Comparison of ENCODE assay signal across 22 cellular contexts in genomic region chr3:127411083-127411727, GRCh38.
DNase-seq lines count a peak whose midpoint lies in the region; ATAC-seq and TF ChIP-seq lines count a peak whose summit lies in the region.
"Had no signal": no experiment of that assay in that cellular context is flagged by ENCODE, and none has a peak within 500 bp of the region (broad histone marks: within the 10 kb centered on the region; RNA-seq: fewer than 3 reads in every experiment).

No MANE protein-coding gene starts in this region.

- CTCF ChIA-PET in activated CD4-positive, alpha-beta memory T cell treated with anti-CD3 and anti-CD28 coated beads for 36 hours (lab: Charles Lee) = no interaction called here
- CTCF ChIA-PET in activated CD4-positive, alpha-beta memory T cell treated with anti-CD3 and anti-CD28 coated beads, Interleukin-2, amount 10 ng/mL, durations not matched to agents 7 days and 5 days (lab: Charles Lee) = no interaction called here

- H3K4me3 ChIP-seq in endodermal cell (ENCODE audit: low read length) = no peak overlapping the region
- H3K4me3 ChIP-seq: gastroesophageal sphincter, ovary had no signal

- no peak for TF ChIP-seq CTCF in endodermal cell (conservative IDR thresholded peaks at IDR 0.05)

- peaks cover 45% of the 10 kb centered on the region for H3K27me3 Mint-ChIP-seq in activated CD4-positive, alpha-beta memory T cell treated with anti-CD3 and anti-CD28 coated beads for 36 hours
- peaks cover 12% of the 10 kb centered on the region for H3K27me3 Mint-ChIP-seq in activated CD4-positive, alpha-beta memory T cell treated with anti-CD3 and anti-CD28 coated beads, Interleukin-2, amount 10 ng/mL, durations not matched to agents 7 days and 5 days
- peaks cover 5% of the 10 kb centered on the region for H3K27me3 Mint-ChIP-seq in endodermal cell (ENCODE audit: insufficient read depth)

- H3K4me1 ChIP-seq in endodermal cell (ENCODE audit: control insufficient read depth, insufficient read depth, low read length) = peaks cover 6% of the 10 kb centered on the region
- H3K4me1 ChIP-seq: gastroesophageal sphincter had no signal

- no peaks in the 10 kb centered on the region for H3K4me1 Mint-ChIP-seq in activated CD4-positive, alpha-beta memory T cell treated with anti-CD3 and anti-CD28 coated beads for 36 hours (ENCODE audit: low read depth)
- H3K4me1 Mint-ChIP-seq in activated CD4-positive, alpha-beta memory T cell treated with anti-CD3 and anti-CD28 coated beads, Interleukin-2, amount 10 ng/mL, durations not matched to agents 7 days and 5 days = no peaks in the 10 kb centered on the region
- peaks cover 27% of the 10 kb centered on the region for H3K4me1 Mint-ChIP-seq in endodermal cell
- H3K4me1 Mint-ChIP-seq: activated naive CD4-positive, alpha-beta T cell treated with anti-CD3 and anti-CD28 coated beads, Interleukin-2, amount 10 ng/mL, durations not matched to agents 7 days and 5 days; T-cell had no signal

- H3K4me3 Mint-ChIP-seq in activated CD4-positive, alpha-beta memory T cell treated with anti-CD3 and anti-CD28 coated beads for 36 hours = no peak overlapping the region
- no peak overlapping the region for H3K4me3 Mint-ChIP-seq in activated CD4-positive, alpha-beta memory T cell treated with anti-CD3 and anti-CD28 coated beads, Interleukin-2, amount 10 ng/mL, durations not matched to agents 7 days and 5 days
- no peak overlapping the region for H3K4me3 Mint-ChIP-seq in endodermal cell
- H3K4me3 Mint-ChIP-seq: activated naive CD4-positive, alpha-beta T cell treated with anti-CD3 and anti-CD28 coated beads, Interleukin-2, amount 10 ng/mL, durations not matched to agents 7 days and 5 days; CD8-positive, alpha-beta T cell; T-cell had no signal

- H3K9me3 ChIP-seq in endodermal cell (ENCODE audit: control insufficient read depth, low read length) = no peaks in the 10 kb centered on the region
- H3K9me3 ChIP-seq: gastroesophageal sphincter, ovary had no signal

- H3K27ac ChIP-seq in endodermal cell (ENCODE audit: low read depth, low read length) = no peak overlapping the region
- H3K27ac ChIP-seq: gastroesophageal sphincter, ovary had no signal

- 69 to 93% methylated on average over 3 to 4 of the region's 4 CpGs for WGBS in endodermal cell (ENCODE audit: insufficient coverage in 1 of 2, insufficient read length in 1 of 2), 2 experiments

- DNase-seq in activated CD4-positive, alpha-beta memory T cell treated with anti-CD3 and anti-CD28 coated beads for 36 hours = peak; percentile 6
- DNase-seq in activated CD4-positive, alpha-beta memory T cell treated with anti-CD3 and anti-CD28 coated beads, Interleukin-2, amount 10 ng/mL, durations not matched to agents 7 days and 5 days = no peak
- DNase-seq in NCI-H524 (lab: John Stamatoyannopoulos, UW) = peak; percentile 49 to 68
- peak; percentile 85 for DNase-seq in endodermal cell
- peak; percentile 19 for DNase-seq in sciatic nerve (ENCODE audit: low spot score)
- DNase-seq in SIG-M5 treated with dmso at 0.1 percent for 504 hours (lab: John Stamatoyannopoulos, UW; ENCODE audit: unreplicated experiment) = no peak
- DNase-seq in activated CD4-positive, alpha-beta T cell treated with anti-CD3 and anti-CD28 coated beads, Interleukin-2, amount 50 U/mL, for 48 hours = no peak
- DNase-seq: activated naive CD4-positive, alpha-beta T cell treated with anti-CD3 and anti-CD28 coated beads, Interleukin-2, amount 10 ng/mL, durations not matched to agents 7 days and 5 days; cortex of kidney; DND-41; NCI-H1930; RPMI8226; stimulated activated CD4-positive, alpha-beta T cell treated with anti-CD3 and anti-CD28 coated beads, Interleukin-4, amount 100 ng/mL, for 4 hours; stimulated activated CD8-positive, alpha-beta memory T cell treated with anti-CD3 and anti-CD28 coated beads, Interleukin-4, amount 100 ng/mL, for 48 hours; substantia nigra; T-cell had no signal

- no peaks in the 10 kb centered on the region for H3K36me3 ChIP-seq in endodermal cell (ENCODE audit: control insufficient read depth, insufficient read depth, low read length)
- H3K36me3 ChIP-seq: gastroesophageal sphincter, ovary had no signal

- H3K27me3 ChIP-seq in endodermal cell (ENCODE audit: control insufficient read depth, insufficient read depth, low read length, poor library complexity, severe bottlenecking) = no peaks in the 10 kb centered on the region
- H3K27me3 ChIP-seq: ovary had no signal

- POLR2A ChIA-PET in activated CD4-positive, alpha-beta memory T cell treated with anti-CD3 and anti-CD28 coated beads for 36 hours (lab: Charles Lee) = no interaction called here
- POLR2A ChIA-PET in activated CD4-positive, alpha-beta memory T cell treated with anti-CD3 and anti-CD28 coated beads, Interleukin-2, amount 10 ng/mL, durations not matched to agents 7 days and 5 days (lab: Charles Lee) = no interaction called here

- H3K9me3 Mint-ChIP-seq in activated CD4-positive, alpha-beta memory T cell treated with anti-CD3 and anti-CD28 coated beads for 36 hours = no peaks in the 10 kb centered on the region
- no peaks in the 10 kb centered on the region for H3K9me3 Mint-ChIP-seq in activated CD4-positive, alpha-beta memory T cell treated with anti-CD3 and anti-CD28 coated beads, Interleukin-2, amount 10 ng/mL, durations not matched to agents 7 days and 5 days
- H3K9me3 Mint-ChIP-seq in endodermal cell = no peaks in the 10 kb centered on the region
- H3K9me3 Mint-ChIP-seq: activated naive CD4-positive, alpha-beta T cell treated with anti-CD3 and anti-CD28 coated beads, Interleukin-2, amount 10 ng/mL, durations not matched to agents 7 days and 5 days; CD8-positive, alpha-beta T cell; T-cell had no signal

- H3K9ac ChIP-seq in endodermal cell (ENCODE audit: extremely low read depth, low read length, poor library complexity, severe bottlenecking) = no peak overlapping the region

- H3K27ac Mint-ChIP-seq in activated CD4-positive, alpha-beta memory T cell treated with anti-CD3 and anti-CD28 coated beads for 36 hours = no peak overlapping the region
- no peak overlapping the region for H3K27ac Mint-ChIP-seq in activated CD4-positive, alpha-beta memory T cell treated with anti-CD3 and anti-CD28 coated beads, Interleukin-2, amount 10 ng/mL, durations not matched to agents 7 days and 5 days
- H3K27ac Mint-ChIP-seq in endodermal cell = no peak overlapping the region
- H3K27ac Mint-ChIP-seq: activated naive CD4-positive, alpha-beta T cell treated with anti-CD3 and anti-CD28 coated beads, Interleukin-2, amount 10 ng/mL, durations not matched to agents 7 days and 5 days; CD8-positive, alpha-beta T cell; T-cell had no signal

- H3K36me3 Mint-ChIP-seq in activated CD4-positive, alpha-beta memory T cell treated with anti-CD3 and anti-CD28 coated beads for 36 hours = no peaks in the 10 kb centered on the region
- H3K36me3 Mint-ChIP-seq in activated CD4-positive, alpha-beta memory T cell treated with anti-CD3 and anti-CD28 coated beads, Interleukin-2, amount 10 ng/mL, durations not matched to agents 7 days and 5 days (ENCODE audit: low read depth) = no peaks in the 10 kb centered on the region
- no peaks in the 10 kb centered on the region for H3K36me3 Mint-ChIP-seq in endodermal cell (ENCODE audit: low read depth)
- H3K36me3 Mint-ChIP-seq: activated naive CD4-positive, alpha-beta T cell treated with anti-CD3 and anti-CD28 coated beads, Interleukin-2, amount 10 ng/mL, durations not matched to agents 7 days and 5 days; CD8-positive, alpha-beta T cell; T-cell had no signal

- intact Hi-C loops in activated CD4-positive, alpha-beta memory T cell treated with anti-CD3 and anti-CD28 coated beads for 36 hours (cut with micrococcal nuclease) = no loop called here
- intact Hi-C loops in sciatic nerve (cut with DNase I) = no loop called here

- ATAC-seq in sciatic nerve (no peak), HG02642 (IDR thresholded peaks at IDR 0.05; ENCODE audit: poor library complexity, unreplicated experiment) (no peak)
- ATAC-seq: activated CD4-positive, CD25-positive, alpha-beta regulatory T cell treated with anti-CD3 and anti-CD28 coated beads, Interleukin-2, amount 50 U/mL, for 24 hours; CD8-positive, alpha-beta T cell; gastroesophageal sphincter; HCT116; T-cell had no signal

Comparison
In these comparisons a context has a peak if more than half of its experiments do, and no peak if none do; other contexts are left out.
1. DNase-seq: peak in activated CD4-positive, alpha-beta memory T cell treated with anti-CD3 and anti-CD28 coated beads for 36 hours (single experiment), NCI-H524 (2 of 2), endodermal cell (single experiment) and sciatic nerve (single experiment); none in activated CD4-positive, alpha-beta memory T cell treated with anti-CD3 and anti-CD28 coated beads, Interleukin-2, amount 10 ng/mL, durations not matched to agents 7 days and 5 days (single experiment), SIG-M5 treated with dmso at 0.1 percent for 504 hours (single experiment) and activated CD4-positive, alpha-beta T cell treated with anti-CD3 and anti-CD28 coated beads, Interleukin-2, amount 50 U/mL, for 48 hours (0 of 2).